ENCODE assay signal across 8 cellular contexts in the genomic region with DNA sequence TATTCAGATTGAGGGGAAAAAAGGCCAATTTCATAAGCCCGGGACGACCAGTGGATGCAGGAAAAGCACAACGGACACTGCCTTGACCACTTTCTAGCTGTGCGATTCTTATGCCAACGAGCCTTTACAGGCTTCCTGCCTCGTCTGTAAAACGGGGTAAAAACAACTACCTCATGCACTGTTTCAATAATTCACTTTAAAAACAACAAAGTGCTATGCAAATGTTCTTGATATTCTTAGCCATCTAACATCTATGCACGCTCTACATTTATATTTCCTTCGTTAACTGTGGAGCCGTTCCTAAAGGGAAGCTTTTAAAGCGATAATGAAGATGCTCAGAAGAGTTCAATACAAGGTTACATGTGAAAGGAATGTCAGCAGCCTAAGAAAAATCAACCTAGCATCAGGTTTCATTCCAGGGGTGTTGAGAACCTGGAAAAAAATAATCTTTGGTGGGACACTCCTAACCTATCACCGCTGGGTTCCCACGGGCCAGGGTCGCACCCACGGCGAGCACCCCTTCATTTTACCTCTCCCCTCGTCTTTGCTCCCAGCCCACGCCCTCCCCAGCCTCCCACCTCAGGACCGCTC. TPM values are rescaled to one million over a fixed set of nuclear protein-coding genes. Genes with fewer than 3 reads are reported as not detected.
DNase-seq lines count a peak whose midpoint lies in the region; ATAC-seq and TF ChIP-seq lines count a peak whose summit lies in the region.

No MANE protein-coding gene starts in this region.

- no peaks in the 10 kb centered on the region for H4K20me1 ChIP-seq in GM23338 (replicated peaks; ENCODE audit: insufficient read depth)

- no peaks in the 10 kb centered on the region for H3K27me3 ChIP-seq in CD8-positive, alpha-beta memory T cell (ENCODE audit: insufficient read depth, low read length, poor library complexity, severe bottlenecking)
- H3K27me3 ChIP-seq in GM23338 (ENCODE audit: insufficient read depth), result no peaks in the 10 kb centered on the region

- H3K79me2 ChIP-seq in GM23338 (replicated peaks; ENCODE audit: insufficient read depth), result peaks cover 7% of the 10 kb centered on the region

- ATAC-seq in GM23338 (peak; percentile 41), HG02759 (IDR thresholded peaks at IDR 0.05; ENCODE audit: unreplicated experiment) (no peak), HG03460 (IDR thresholded peaks at IDR 0.05; ENCODE audit: unreplicated experiment) (no peak)

- H3F3A ChIP-seq in GM23338 (replicated peaks; ENCODE audit: low read depth), result 0 out of 2 replicates have a peak, but pooled peaks cover 2% of the 10 kb centered on the region

- no peaks in the 10 kb centered on the region for H3K9me3 Mint-ChIP-seq in CD8-positive, alpha-beta memory T cell
- no peaks in the 10 kb centered on the region for H3K9me3 Mint-ChIP-seq in GM23338

- TF ChIP-seq CTCF in GM23338 (conservative IDR thresholded peaks at IDR 0.05; ENCODE audit: low read depth in 2 of 2), result 0 out of 4 replicates have a peak, but pooled peaks of 1 of the 2 experiments have one; percentile 14

- peak overlapping the region; percentile 72 for H3K27ac ChIP-seq in CD8-positive, alpha-beta memory T cell (ENCODE audit: low read depth, low read length)
- H3K27ac ChIP-seq in GM23338 (ENCODE audit: low read depth), result peak overlapping the region; percentile 83

- no peaks in the 10 kb centered on the region for H3K9me3 ChIP-seq in CD8-positive, alpha-beta memory T cell (ENCODE audit: low read length)

- peak overlapping the region; percentile 86 for H3K4me2 ChIP-seq in GM23338

- H3K4me3 Mint-ChIP-seq in CD8-positive, alpha-beta memory T cell, result peak overlapping the region; percentile 84 to 95 (median 92)
- peak overlapping the region; percentile 80 for H3K4me3 Mint-ChIP-seq in GM23338

- no peaks in the 10 kb centered on the region for H3K36me3 ChIP-seq in CD8-positive, alpha-beta memory T cell (ENCODE audit: insufficient read depth, low read length)
- H3K36me3 ChIP-seq in GM23338 (ENCODE audit: insufficient read depth), result no peaks in the 10 kb centered on the region

- no peaks in the 10 kb centered on the region for H3K9me2 ChIP-seq in GM23338 (ENCODE audit: insufficient read depth)

- H2AFZ ChIP-seq in GM23338, result peak overlapping the region; percentile 61; the same call in 1 of the 2 replicates

- CTCF ChIA-PET in CD8-positive, alpha-beta memory T cell (lab: Charles Lee), result interaction anchor here (0.7 to 3.4 kb wide), 7 partner anchors 8 to 690 kb away, joined by 3 to 14 read pairs (median 4); a partner anchor contains a TSS

- H3K4me1 Mint-ChIP-seq in CD8-positive, alpha-beta memory T cell, result peaks cover 21 to 35% (median 27%) of the 10 kb centered on the region in 3 donors
- peaks cover 21% of the 10 kb centered on the region for H3K4me1 Mint-ChIP-seq in GM23338

- POLR2A ChIA-PET in CD8-positive, alpha-beta memory T cell (lab: Charles Lee), result interaction anchor here (0.7 to 2.0 kb wide), 7 partner anchors 9 to 1492 kb away, joined by 3 to 6 read pairs (median 4); a partner anchor contains a TSS

- H3K36me3 Mint-ChIP-seq in CD8-positive, alpha-beta memory T cell, result peaks cover 0 to 7% (median 0%) of the 10 kb centered on the region in 3 donors
- H3K36me3 Mint-ChIP-seq in GM23338 (ENCODE audit: low read depth), result no peaks in the 10 kb centered on the region

- peak overlapping the region; percentile 85 to 99 (median 90) for H3K27ac Mint-ChIP-seq in CD8-positive, alpha-beta memory T cell
- peak overlapping the region; percentile 51 for H3K27ac Mint-ChIP-seq in GM23338

- no peak for DNase-seq in CD8-positive, alpha-beta memory T cell
- DNase-seq in GM23338 (ENCODE audit: low spot score) (peak; percentile 58), SW480 (ENCODE audit: low spot score) (peak; percentile 32), fibroblast of peridontal ligament (ENCODE audit: extremely low read depth) (peak; percentile 32), pons (ENCODE audit: low spot score) (peak; percentile 65)
- DNase-seq in central memory CD4-positive, alpha-beta T cell, result no peak

- no peaks in the 10 kb centered on the region for H3K27me3 Mint-ChIP-seq in CD8-positive, alpha-beta memory T cell
- H3K27me3 Mint-ChIP-seq in GM23338 (ENCODE audit: insufficient read depth, low read depth, poor library complexity), result peaks cover 3% of the 10 kb centered on the region

- peak overlapping the region; percentile 76 for H3K4me3 ChIP-seq in CD8-positive, alpha-beta memory T cell (ENCODE audit: low read length)
- H3K4me3 ChIP-seq in GM23338, result peak overlapping the region; percentile 69

- peaks cover 4% of the 10 kb centered on the region for H3K4me1 ChIP-seq in CD8-positive, alpha-beta memory T cell (ENCODE audit: insufficient read depth, low read length)
- H3K4me1 ChIP-seq in GM23338 (ENCODE audit: insufficient read depth), result peaks cover 23% of the 10 kb centered on the region

TF ChIP-seq in GM23338, 12 proteins besides CTCF, POLR2A, EP300 and RAD21:
- TF ChIP-seq POLR2AphosphoS5 (IDR thresholded peaks at IDR 0.05; ENCODE audit: low read depth) (peak; percentile 52), ZNF114 (CRISPR knock-in tag; IDR thresholded peaks at IDR 0.05) (no peak), JUNB (IDR thresholded peaks at IDR 0.05; ENCODE audit: unreplicated experiment) (no peak), EZH2 (IDR thresholded peaks at IDR 0.05; ENCODE audit: low read depth, unreplicated experiment) (no peak), STAT1 (IDR thresholded peaks at IDR 0.05; ENCODE audit: unreplicated experiment) (no peak)
- TF ChIP-seq, protein P1, sequence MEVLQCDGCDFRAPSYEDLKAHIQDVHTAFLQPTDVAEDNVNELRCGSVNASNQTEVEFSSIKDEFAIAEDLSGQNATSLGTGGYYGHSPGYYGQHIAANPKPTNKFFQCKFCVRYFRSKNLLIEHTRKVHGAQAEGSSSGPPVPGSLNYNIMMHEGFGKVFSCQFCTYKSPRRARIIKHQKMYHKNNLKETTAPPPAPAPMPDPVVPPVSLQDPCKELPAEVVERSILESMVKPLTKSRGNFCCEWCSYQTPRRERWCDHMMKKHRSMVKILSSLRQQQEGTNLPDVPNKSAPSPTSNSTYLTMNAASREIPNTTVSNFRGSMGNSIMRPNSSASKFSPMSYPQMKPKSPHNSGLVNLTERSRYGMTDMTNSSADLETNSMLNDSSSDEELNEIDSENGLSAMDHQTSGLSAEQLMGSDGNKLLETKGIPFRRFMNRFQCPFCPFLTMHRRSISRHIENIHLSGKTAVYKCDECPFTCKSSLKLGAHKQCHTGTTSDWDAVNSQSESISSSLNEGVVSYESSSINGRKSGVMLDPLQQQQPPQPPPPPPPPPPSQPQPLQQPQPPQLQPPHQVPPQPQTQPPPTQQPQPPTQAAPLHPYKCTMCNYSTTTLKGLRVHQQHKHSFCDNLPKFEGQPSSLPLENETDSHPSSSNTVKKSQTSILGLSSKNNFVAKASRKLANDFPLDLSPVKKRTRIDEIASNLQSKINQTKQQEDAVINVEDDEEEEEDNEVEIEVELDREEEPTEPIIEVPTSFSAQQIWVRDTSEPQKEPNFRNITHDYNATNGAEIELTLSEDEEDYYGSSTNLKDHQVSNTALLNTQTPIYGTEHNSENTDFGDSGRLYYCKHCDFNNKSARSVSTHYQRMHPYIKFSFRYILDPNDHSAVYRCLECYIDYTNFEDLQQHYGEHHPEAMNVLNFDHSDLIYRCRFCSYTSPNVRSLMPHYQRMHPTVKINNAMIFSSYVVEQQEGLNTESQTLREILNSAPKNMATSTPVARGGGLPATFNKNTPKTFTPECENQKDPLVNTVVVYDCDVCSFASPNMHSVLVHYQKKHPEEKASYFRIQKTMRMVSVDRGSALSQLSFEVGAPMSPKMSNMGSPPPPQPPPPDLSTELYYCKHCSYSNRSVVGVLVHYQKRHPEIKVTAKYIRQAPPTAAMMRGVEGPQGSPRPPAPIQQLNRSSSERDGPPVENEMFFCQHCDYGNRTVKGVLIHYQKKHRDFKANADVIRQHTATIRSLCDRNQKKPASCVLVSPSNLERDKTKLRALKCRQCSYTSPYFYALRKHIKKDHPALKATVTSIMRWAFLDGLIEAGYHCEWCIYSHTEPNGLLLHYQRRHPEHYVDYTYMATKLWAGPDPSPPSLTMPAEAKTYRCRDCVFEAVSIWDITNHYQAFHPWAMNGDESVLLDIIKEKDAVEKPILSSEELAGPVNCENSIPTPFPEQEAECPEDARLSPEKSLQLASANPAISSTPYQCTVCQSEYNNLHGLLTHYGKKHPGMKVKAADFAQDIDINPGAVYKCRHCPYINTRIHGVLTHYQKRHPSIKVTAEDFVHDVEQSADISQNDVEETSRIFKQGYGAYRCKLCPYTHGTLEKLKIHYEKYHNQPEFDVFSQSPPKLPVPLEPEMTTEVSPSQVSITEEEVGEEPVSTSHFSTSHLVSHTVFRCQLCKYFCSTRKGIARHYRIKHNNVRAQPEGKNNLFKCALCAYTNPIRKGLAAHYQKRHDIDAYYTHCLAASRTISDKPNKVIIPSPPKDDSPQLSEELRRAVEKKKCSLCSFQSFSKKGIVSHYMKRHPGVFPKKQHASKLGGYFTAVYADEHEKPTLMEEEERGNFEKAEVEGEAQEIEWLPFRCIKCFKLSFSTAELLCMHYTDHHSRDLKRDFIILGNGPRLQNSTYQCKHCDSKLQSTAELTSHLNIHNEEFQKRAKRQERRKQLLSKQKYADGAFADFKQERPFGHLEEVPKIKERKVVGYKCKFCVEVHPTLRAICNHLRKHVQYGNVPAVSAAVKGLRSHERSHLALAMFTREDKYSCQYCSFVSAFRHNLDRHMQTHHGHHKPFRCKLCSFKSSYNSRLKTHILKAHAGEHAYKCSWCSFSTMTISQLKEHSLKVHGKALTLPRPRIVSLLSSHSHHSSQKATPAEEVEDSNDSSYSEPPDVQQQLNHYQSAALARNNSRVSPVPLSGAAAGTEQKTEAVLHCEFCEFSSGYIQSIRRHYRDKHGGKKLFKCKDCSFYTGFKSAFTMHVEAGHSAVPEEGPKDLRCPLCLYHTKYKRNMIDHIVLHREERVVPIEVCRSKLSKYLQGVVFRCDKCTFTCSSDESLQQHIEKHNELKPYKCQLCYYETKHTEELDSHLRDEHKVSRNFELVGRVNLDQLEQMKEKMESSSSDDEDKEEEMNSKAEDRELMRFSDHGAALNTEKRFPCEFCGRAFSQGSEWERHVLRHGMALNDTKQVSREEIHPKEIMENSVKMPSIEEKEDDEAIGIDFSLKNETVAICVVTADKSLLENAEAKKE (CRISPR knock-in tag; IDR thresholded peaks at IDR 0.05), result no peak
- TF ChIP-seq, protein P2, sequence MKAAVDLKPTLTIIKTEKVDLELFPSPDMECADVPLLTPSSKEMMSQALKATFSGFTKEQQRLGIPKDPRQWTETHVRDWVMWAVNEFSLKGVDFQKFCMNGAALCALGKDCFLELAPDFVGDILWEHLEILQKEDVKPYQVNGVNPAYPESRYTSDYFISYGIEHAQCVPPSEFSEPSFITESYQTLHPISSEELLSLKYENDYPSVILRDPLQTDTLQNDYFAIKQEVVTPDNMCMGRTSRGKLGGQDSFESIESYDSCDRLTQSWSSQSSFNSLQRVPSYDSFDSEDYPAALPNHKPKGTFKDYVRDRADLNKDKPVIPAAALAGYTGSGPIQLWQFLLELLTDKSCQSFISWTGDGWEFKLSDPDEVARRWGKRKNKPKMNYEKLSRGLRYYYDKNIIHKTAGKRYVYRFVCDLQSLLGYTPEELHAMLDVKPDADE (IDR thresholded peaks at IDR 0.05), result no peak
TF ChIP-seq in GM23338: peak in this region for 1.

RNA-seq across cellular contexts. Expression of a gene that starts 1.0 kb away (rescaled TPM):
- 10 to 100 TPM; 19.6 to 19.9 TPM for total RNA-seq in CD8-positive, alpha-beta memory T cell
- 5.1 TPM for polyA plus RNA-seq in CD8-positive, alpha-beta memory T cell
- 24.6 and 27.2 TPM in 2 replicates for total RNA-seq in GM23338 (2014; rRNA removed; shearing (Covaris generic))
- 7.4 and 7.8 TPM in 2 replicates for polyA plus RNA-seq in GM23338 (2016; fragmentation: Nextera tagmentation; extraction: Ambion mirVana)

Comparison
In these comparisons a context has a peak if more than half of its experiments do, and no peak if none do; other contexts are left out.
1. DNase-seq: peak in GM23338 (single experiment), SW480 (single experiment), fibroblast of peridontal ligament (single experiment) and pons (single experiment); none in CD8-positive, alpha-beta memory T cell (0 of 5) and central memory CD4-positive, alpha-beta T cell (single experiment).